Comparison of ENCODE assay signal across 9 cellular contexts in the genomic region with DNA sequence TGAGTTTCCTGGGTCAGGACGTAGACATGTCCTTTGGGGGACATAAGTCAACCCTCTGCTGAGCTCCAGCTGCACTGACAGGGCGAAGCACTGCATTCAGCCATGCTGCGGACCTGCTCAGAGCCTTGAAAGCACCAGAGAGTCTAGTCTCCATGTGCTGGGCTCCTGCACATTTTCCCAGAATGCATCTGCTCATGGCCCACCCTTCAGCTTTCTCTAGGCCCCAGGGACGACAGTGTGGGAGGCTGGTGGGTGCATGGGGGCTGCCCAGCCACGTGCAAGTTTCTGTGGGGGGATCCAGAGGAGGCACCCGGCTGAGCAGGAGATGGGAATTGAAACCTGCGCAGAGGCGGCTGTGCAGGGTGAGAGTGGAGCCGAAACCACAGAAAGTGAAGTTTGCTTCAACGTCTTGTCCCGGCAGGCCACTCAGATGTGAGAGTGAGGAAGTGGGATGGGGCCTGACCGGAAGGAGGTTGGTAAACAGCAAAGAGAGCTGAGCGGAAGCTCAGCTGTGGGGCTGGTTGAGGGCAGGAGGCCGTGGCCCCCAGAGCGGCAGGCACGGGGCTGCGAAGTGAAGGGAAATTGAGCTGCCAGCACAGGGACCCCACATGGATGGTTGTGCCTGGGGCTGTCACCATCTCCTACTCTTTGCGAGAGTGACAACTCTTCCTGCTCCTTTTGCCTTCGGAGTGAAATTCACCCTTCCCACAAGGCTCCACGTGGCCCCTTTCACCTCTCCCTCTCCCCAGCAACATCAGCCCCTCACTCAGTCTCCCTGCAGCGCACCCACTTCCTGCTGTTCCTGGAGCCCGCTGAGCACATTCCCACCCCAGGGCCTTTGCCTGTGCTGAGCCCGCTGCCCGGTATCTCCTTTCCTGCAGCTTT. TPM values are rescaled to one million over a fixed set of nuclear protein-coding genes. Genes with fewer than 3 reads are reported as not detected.
A peak's percentile ranks its signal among the peaks of the same experiment; 100 is the strongest.
DNase-seq lines count a peak whose midpoint lies in the region; ATAC-seq, FAIRE-seq and TF ChIP-seq lines count a peak whose summit lies in the region.
"Had no signal": no experiment of that assay in that cellular context is flagged by ENCODE, and none has a peak within 500 bp of the region (broad histone marks: within the 10 kb centered on the region; RNA-seq: fewer than 3 reads in every experiment).

No MANE protein-coding gene starts in this region.

- H3K4me1 ChIP-seq in heart right ventricle: peaks cover 0 to 24% (median 11%) of the 10 kb centered on the region in 9 donors

- no peaks in the 10 kb centered on the region for H3K9me3 Mint-ChIP-seq in CD4-positive, alpha-beta T cell
- H3K9me3 Mint-ChIP-seq in stimulated activated naive B cell treated with anti-CD40 and anti-IgM and Interleukin-4, amounts not matched to agents 10 μg/mL and 1 μg/mL and 100 μg/mL, for 72 hours: peaks cover 3 to 8% of the 10 kb centered on the region in 2 donors

- H3K27ac Mint-ChIP-seq in CD4-positive, alpha-beta T cell: peak overlapping the region; percentile 87
- peak overlapping the region; percentile 90 for H3K27ac Mint-ChIP-seq in stimulated activated naive B cell treated with anti-CD40 and anti-IgM and Interleukin-4, amounts not matched to agents 10 μg/mL and 1 μg/mL and 100 μg/mL, for 72 hours

- H3K27me3 Mint-ChIP-seq in CD4-positive, alpha-beta T cell: no peaks in the 10 kb centered on the region
- no peaks in the 10 kb centered on the region for H3K27me3 Mint-ChIP-seq in stimulated activated naive B cell treated with anti-CD40 and anti-IgM and Interleukin-4, amounts not matched to agents 10 μg/mL and 1 μg/mL and 100 μg/mL, for 72 hours

- CTCF ChIA-PET in CD4-positive, alpha-beta T cell (lab: Charles Lee): interaction anchor here (1.6 kb wide), 1 partner anchor 27 kb away, joined by 4 read pairs; no protein-coding TSS in a partner anchor

- WGBS in heart right ventricle, 2 donors: 49 to 50% methylated on average over 24 of the region's 24 CpGs

- peaks cover 27% of the 10 kb centered on the region for H3K4me1 Mint-ChIP-seq in CD4-positive, alpha-beta T cell (ENCODE audit: low read depth)
- H3K4me1 Mint-ChIP-seq in stimulated activated naive B cell treated with anti-CD40 and anti-IgM and Interleukin-4, amounts not matched to agents 10 μg/mL and 1 μg/mL and 100 μg/mL, for 72 hours: peaks cover 47 to 65% of the 10 kb centered on the region in 2 donors

- peak overlapping the region; percentile 78 for H3K4me3 Mint-ChIP-seq in CD4-positive, alpha-beta T cell
- peak overlapping the region; percentile 49 to 69 for H3K4me3 Mint-ChIP-seq in stimulated activated naive B cell treated with anti-CD40 and anti-IgM and Interleukin-4, amounts not matched to agents 10 μg/mL and 1 μg/mL and 100 μg/mL, for 72 hours

- ATAC-seq in CD4-positive, alpha-beta T cell (ENCODE audit: poor library complexity): peak; percentile 72
- ATAC-seq in GM19452 (IDR thresholded peaks at IDR 0.05; ENCODE audit: unreplicated experiment) (peak; percentile 73), HG03460 (IDR thresholded peaks at IDR 0.05; ENCODE audit: unreplicated experiment) (peak; percentile 60), heart right ventricle (peak; percentile 62 to 81 (median 74))
- ATAC-seq in stimulated activated naive B cell treated with anti-CD40 and anti-IgM and Interleukin-4, amounts not matched to agents 10 μg/mL and 1 μg/mL and 100 μg/mL, for 72 hours (replicated peaks): peak; percentile 82 to 84

- H3K27me3 ChIP-seq in CD4-positive, alpha-beta T cell (ENCODE audit: control insufficient read depth, insufficient read depth, low read length): no peaks in the 10 kb centered on the region
- peaks cover 0 to 10% (median 4%) of the 10 kb centered on the region in 7 donors for H3K27me3 ChIP-seq in heart right ventricle
- H3K27me3 ChIP-seq: cardiac muscle cell had no signal

- peak in 8 of 10 experiments; percentile 9 to 64 (median 36) for DNase-seq in CD4-positive, alpha-beta T cell
- DNase-seq in activated CD4-positive, alpha-beta T cell treated with anti-CD3 and anti-CD28 coated beads, Interleukin-2, amount 50 U/mL, for 48 hours: peak; percentile 57 to 70
- DNase-seq in heart right ventricle (peak; percentile 41 to 50), GOT3 (lab: John Stamatoyannopoulos, UW) (no peak), frontal cortex (ENCODE audit: low spot score in 2 of 2) (no peak)
- peak; percentile 95 for DNase-seq in stimulated activated naive B cell treated with anti-CD40 and anti-IgM and Interleukin-4, amounts not matched to agents 10 μg/mL and 1 μg/mL and 100 μg/mL, for 72 hours

- FAIRE-seq in frontal cortex (lab: Jason Lieb, UNC): no peak

- H3K36me3 ChIP-seq in heart right ventricle: peaks cover 0 to 34% (median 13%) of the 10 kb centered on the region in 9 donors
- H3K36me3 ChIP-seq: cardiac muscle cell had no signal

- no peak overlapping the region for H3K27ac ChIP-seq in CD4-positive, alpha-beta T cell (ENCODE audit: low read depth, low read length)
- peak overlapping the region in 7 of 10 donors; percentile 8 to 91 (median 34) for H3K27ac ChIP-seq in heart right ventricle
- H3K27ac ChIP-seq: cardiac muscle cell had no signal

- intact Hi-C loops in CD4-positive, alpha-beta T cell (cut with DNase I, micrococcal nuclease): loop anchor here in 1 of 2 experiments (1.0 kb wide), 1 partner anchor 47 kb away; no protein-coding TSS in a partner anchor
- intact Hi-C loops in heart right ventricle (cut with DNase I): no loop called here

- POLR2A ChIA-PET in CD4-positive, alpha-beta T cell (lab: Charles Lee): interaction anchor here (0.6 to 3.0 kb wide), 8 partner anchors 11 to 400 kb away, joined by 3 to 45 read pairs (median 4); a partner anchor contains a TSS

- H3K4me3 ChIP-seq in heart right ventricle: peak overlapping the region in 1 of 10 donors; percentile 26
- H3K4me3 ChIP-seq: cardiac muscle cell had no signal

- H3K36me3 Mint-ChIP-seq in CD4-positive, alpha-beta T cell (ENCODE audit: low read depth): peaks cover 5% of the 10 kb centered on the region
- H3K36me3 Mint-ChIP-seq in stimulated activated naive B cell treated with anti-CD40 and anti-IgM and Interleukin-4, amounts not matched to agents 10 μg/mL and 1 μg/mL and 100 μg/mL, for 72 hours: peaks cover 38 to 53% of the 10 kb centered on the region in 2 donors

- TF ChIP-seq CTCF in CD4-positive, alpha-beta T cell (IDR thresholded peaks at IDR 0.05): no peak
- TF ChIP-seq CTCF in heart right ventricle (IDR thresholded peaks at IDR 0.05): no peak

- peaks cover 5% of the 10 kb centered on the region for H3K9me3 ChIP-seq in CD4-positive, alpha-beta T cell (ENCODE audit: control insufficient read depth, low read length)
- peaks cover 0 to 7% (median 5%) of the 10 kb centered on the region in 11 donors for H3K9me3 ChIP-seq in heart right ventricle

RNA-seq across cellular contexts. Expression of a gene that starts 11.8 kb away (rescaled TPM):
- total RNA-seq in CD4-positive, alpha-beta T cell: 10 to 100 TPM; 41.5 to 44.6 TPM
- total RNA-seq in heart right ventricle (10 to 100 TPM; 16.2 to 45.4 (median 20.6) TPM), frontal cortex (38.3 TPM)
- 10 to 100 TPM; 40.7 to 57.6 TPM for polyA plus RNA-seq in heart right ventricle

RNA-seq across cellular contexts. Expression of a gene that starts 32.2 kb away (rescaled TPM):
- total RNA-seq in CD4-positive, alpha-beta T cell: 10 to 100 TPM; 30.3 to 30.6 TPM
- 10 to 100 TPM; 19.7 to 73.8 (median 29.3) TPM for total RNA-seq in heart right ventricle
- polyA plus RNA-seq in heart right ventricle: 10 to 100 TPM; 28.4 to 38.6 TPM
- 17.1 TPM for total RNA-seq in frontal cortex

RNA-seq across cellular contexts. Expression of a gene that starts 52.9 kb away (rescaled TPM):
- 1 to 10 TPM; 3.0 TPM for total RNA-seq in CD4-positive, alpha-beta T cell
- total RNA-seq in heart right ventricle (10 to 100 TPM; 37.1 to 64.5 (median 47.2) TPM), frontal cortex (10.2 TPM)
- 10 to 100 TPM; 16.0 to 78.3 TPM for polyA plus RNA-seq in heart right ventricle

Comparison
In these comparisons a context has a peak if more than half of its experiments do, and no peak if none do; other contexts are left out.
1. DNase-seq: peak in CD4-positive, alpha-beta T cell (8 of 10), activated CD4-positive, alpha-beta T cell treated with anti-CD3 and anti-CD28 coated beads, Interleukin-2, amount 50 U/mL, for 48 hours (2 of 2), heart right ventricle (2 of 2) and stimulated activated naive B cell treated with anti-CD40 and anti-IgM and Interleukin-4, amounts not matched to agents 10 μg/mL and 1 μg/mL and 100 μg/mL, for 72 hours (single experiment); none in GOT3 (single experiment) and frontal cortex (0 of 2).
2. Peak in every context shown above with its lines, with median percentiles within 50 percentile points of each other: ATAC-seq.